20 cellular contexts compared by ENCODE assay signal in the genomic region with DNA sequence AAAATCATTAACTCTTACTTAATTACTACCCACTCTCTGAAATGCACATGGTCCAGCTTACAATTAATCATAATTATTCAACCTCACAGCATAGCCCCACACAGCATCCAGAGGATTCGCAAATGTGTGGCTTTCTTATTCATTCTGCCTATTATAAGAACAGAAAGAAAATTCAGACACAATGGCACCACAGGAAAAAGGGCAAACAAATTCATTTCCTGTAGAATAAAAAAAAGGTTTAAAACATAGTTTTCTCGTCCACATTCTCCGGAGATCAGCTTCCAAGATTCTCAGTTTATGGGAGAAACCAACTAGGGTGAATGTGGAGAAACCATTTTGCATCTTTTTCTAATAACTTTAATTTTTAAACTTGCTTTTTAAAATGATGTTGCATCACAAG.
"Had no signal": no experiment of that assay in that cellular context is flagged by ENCODE, and none has a peak within 500 bp of the region (broad histone marks: within the 10 kb centered on the region; RNA-seq: fewer than 3 reads in every experiment).

No MANE protein-coding gene starts in this region.

- ATAC-seq: foreskin keratinocyte, left cardiac atrium, left ventricle myocardium superior, pancreas, right cardiac atrium had no signal

- H3K9me3 Mint-ChIP-seq: dendritic cell treated with granulocyte-macrophage colony-stimulating factor and Interleukin-4, amounts not matched to agents 40 ng/mL and 50 ng/mL, for 4 days; nephron; type B pancreatic cell had no signal

- H3K27me3 ChIP-seq: foreskin keratinocyte, pancreas, suprapubic skin, thyroid gland had no signal

- H3K27ac Mint-ChIP-seq: dendritic cell treated with granulocyte-macrophage colony-stimulating factor and Interleukin-4, amounts not matched to agents 40 ng/mL and 50 ng/mL, for 4 days; nephron; progenitor cell of endocrine pancreas; type B pancreatic cell had no signal

- H3K4me3 Mint-ChIP-seq: dendritic cell treated with granulocyte-macrophage colony-stimulating factor and Interleukin-4, amounts not matched to agents 40 ng/mL and 50 ng/mL, for 4 days; nephron; type B pancreatic cell had no signal

- H3K36me3 ChIP-seq: pancreas, suprapubic skin, thyroid gland had no signal

- H3K9me3 ChIP-seq: pancreas, suprapubic skin, thyroid gland had no signal

- H3K27ac ChIP-seq: foreskin keratinocyte, pancreas, suprapubic skin, thyroid gland had no signal

- H3K27me3 Mint-ChIP-seq: dendritic cell treated with granulocyte-macrophage colony-stimulating factor and Interleukin-4, amounts not matched to agents 40 ng/mL and 50 ng/mL, for 4 days; progenitor cell of endocrine pancreas; type B pancreatic cell had no signal

- DNase-seq: erythroblast; foreskin keratinocyte; kidney; left cardiac atrium; left ventricle myocardium superior; mesenchymal stem cell; midbrain; occipital lobe; pancreas; right cardiac atrium; small intestine; stimulated activated CD4-positive, alpha-beta T cell treated with anti-CD3 and anti-CD28 coated beads, Interleukin-12 subunit alpha, Interleukin-12 subunit beta, amount 100 ng/mL, for 4 hours; stimulated activated naive CD4-positive, alpha-beta T cell; thyroid gland had no signal

- H3K4me3 ChIP-seq: lung, pancreas, suprapubic skin, thyroid gland had no signal

- H3K4me1 ChIP-seq: suprapubic skin had no signal
